Comparison of ENCODE assay signal across 18 cellular contexts in genomic region chr16:48535369-48535787, GRCh38.
DNase-seq lines count a peak whose midpoint lies in the region; ATAC-seq and TF ChIP-seq lines count a peak whose summit lies in the region.
"Had no signal": no experiment of that assay in that cellular context is flagged by ENCODE, and none has a peak within 500 bp of the region (broad histone marks: within the 10 kb centered on the region; RNA-seq: fewer than 3 reads in every experiment).

No MANE protein-coding gene starts in this region.

- H3K4me1 Mint-ChIP-seq in MCF 10A (ENCODE audit: insufficient read depth, unreplicated experiment) = no peaks in the 10 kb centered on the region
- H3K4me1 Mint-ChIP-seq in chondrocyte (ENCODE audit: low read depth) = peaks cover 76% of the 10 kb centered on the region
- H3K4me1 Mint-ChIP-seq in naive thymus-derived CD4-positive, alpha-beta T cell = peaks cover 12 to 25% (median 19%) of the 10 kb centered on the region in 7 donors

- no peak for TF ChIP-seq POLR2A in breast epithelium (IDR thresholded peaks at IDR 0.05)

- WGBS in neuronal stem cell (ENCODE audit: extremely low coverage in 2 of 2, insufficient read length in 2 of 2, insufficient replicate concordance in 1 of 2), 2 donors = no CpG with 5 or more reads among the region's 9 CpGs

- H2BK12ac ChIP-seq in neuronal stem cell (ENCODE audit: low read length) = no peak overlapping the region

- no peak overlapping the region for H4K8ac ChIP-seq in neuronal stem cell (ENCODE audit: low read depth, low read length)

- H2AFZ ChIP-seq in neuronal stem cell (ENCODE audit: low read length) = no peak overlapping the region

- no peak overlapping the region for H3K9ac ChIP-seq in neuronal stem cell (ENCODE audit: low read depth, low read length, poor library complexity)

- H3K36me3 Mint-ChIP-seq in MCF 10A (ENCODE audit: insufficient read depth, unreplicated experiment) (peaks cover 4% of the 10 kb centered on the region), chondrocyte (ENCODE audit: low read depth) (peaks cover 3% of the 10 kb centered on the region)
- H3K36me3 Mint-ChIP-seq in naive thymus-derived CD4-positive, alpha-beta T cell = peaks cover 0 to 6% (median 3%) of the 10 kb centered on the region in 5 donors

- no peak overlapping the region for H2AK5ac ChIP-seq in neuronal stem cell (ENCODE audit: low read depth, low read length)

- no peaks in the 10 kb centered on the region for H3K79me1 ChIP-seq in neuronal stem cell (ENCODE audit: low read depth, low read length)

- H3K36me3 ChIP-seq in breast epithelium (no peaks in the 10 kb centered on the region), neuronal stem cell (replicated peaks in 1 of 2; ENCODE audit: control insufficient read depth in 2 of 2, insufficient read depth in 2 of 2, low read length in 2 of 2) (peaks cover 0 to 9% of the 10 kb centered on the region in 2 donors), thoracic aorta (no peaks in the 10 kb centered on the region)
- peaks cover 0 to 8% (median 0%) of the 10 kb centered on the region in 3 experiments for H3K36me3 ChIP-seq in naive thymus-derived CD4-positive, alpha-beta T cell (ENCODE audit: control insufficient read depth in 2 of 3, insufficient read depth in 3 of 3, low read length in 3 of 3)

- POLR2A ChIA-PET in MCF 10A (lab: Yijun Ruan, JAX) = no interaction called here
- POLR2A ChIA-PET in naive thymus-derived CD4-positive, alpha-beta T cell (lab: Charles Lee) = no interaction called here

- no peak overlapping the region for H2BK5ac ChIP-seq in neuronal stem cell (ENCODE audit: low read length)

- BruUV-seq in MCF 10A (replicated peaks; lab: Mats Ljungman, UMichigan) = no TSS peak

- H2BK120ac ChIP-seq in neuronal stem cell (ENCODE audit: low read depth, low read length) = no peak overlapping the region

- ATAC-seq in thoracic aorta (ENCODE audit: insufficient number of reproducible peaks, low FRiP score, low read depth) (no peak), GM18873 (IDR thresholded peaks at IDR 0.05; ENCODE audit: low FRiP score, unreplicated experiment) (no peak)
- ATAC-seq in naive thymus-derived CD4-positive, alpha-beta T cell = no peak

- H3K4ac ChIP-seq in neuronal stem cell (ENCODE audit: low read length) = no peak overlapping the region

- H3K4me1 ChIP-seq in breast epithelium (peaks cover 26 to 36% of the 10 kb centered on the region in 2 donors), neuronal stem cell (ENCODE audit: control insufficient read depth in 2 of 2, insufficient read depth in 1 of 2, low read depth in 1 of 2, low read length in 2 of 2) (peaks cover 0 to 12% of the 10 kb centered on the region in 2 donors), thoracic aorta (ENCODE audit: control insufficient read depth in 1 of 2, low read depth in 2 of 2) (peaks cover 25 to 36% of the 10 kb centered on the region in 2 donors)
- H3K4me1 ChIP-seq in naive thymus-derived CD4-positive, alpha-beta T cell (ENCODE audit: control insufficient read depth in 2 of 2, insufficient read depth in 2 of 2, low read length in 2 of 2) = peaks cover 2 to 15% of the 10 kb centered on the region in 2 donors
- H3K4me1 ChIP-seq: A549 had no signal

- no peak overlapping the region for H3K14ac ChIP-seq in neuronal stem cell (ENCODE audit: low read length)

- H3K27ac Mint-ChIP-seq in MCF 10A (ENCODE audit: low read depth, unreplicated experiment) (no peak overlapping the region), chondrocyte (ENCODE audit: unreplicated experiment) (peak overlapping the region; percentile 93)
- peak overlapping the region in 1 of 9 donors; percentile 45 for H3K27ac Mint-ChIP-seq in naive thymus-derived CD4-positive, alpha-beta T cell
- H3K27ac Mint-ChIP-seq: activated T-cell treated with anti-CD3 and anti-CD28 coated beads, Interleukin-2, amount 50 U/mL, for 72 hours; CD8-positive, alpha-beta T cell had no signal

- no peak overlapping the region for H3K4me3 Mint-ChIP-seq in MCF 10A (ENCODE audit: unreplicated experiment)
- H3K4me3 Mint-ChIP-seq in chondrocyte (ENCODE audit: unreplicated experiment) = no peak overlapping the region
- no peak overlapping the region for H3K4me3 Mint-ChIP-seq in naive thymus-derived CD4-positive, alpha-beta T cell
- H3K4me3 Mint-ChIP-seq: activated T-cell treated with anti-CD3 and anti-CD28 coated beads, Interleukin-2, amount 50 U/mL, for 72 hours; CD8-positive, alpha-beta T cell; IgD-negative memory B cell had no signal

- no peak for DNase-seq in breast epithelium (ENCODE audit: low spot score in 2 of 2)
- no peak for DNase-seq in MCF 10A (ENCODE audit: unreplicated experiment)
- no peak for DNase-seq in chondrocyte (ENCODE audit: low spot score)
- no peak for DNase-seq in neuronal stem cell (ENCODE audit: low spot score)
- DNase-seq in thoracic aorta (ENCODE audit: low spot score) = no peak
- no peak for DNase-seq in NCI-H1930 (lab: John Stamatoyannopoulos, UW)
- no peak for DNase-seq in naive thymus-derived CD4-positive, alpha-beta T cell
- DNase-seq: activated CD4-positive, alpha-beta T cell treated with anti-CD3 and anti-CD28 coated beads for 48 hours; effector CD4-positive, alpha-beta T cell; EL; HCEC 1CT; left ventricle myocardium superior; NCI-H1048 had no signal

- H3K4me2 ChIP-seq in neuronal stem cell (ENCODE audit: insufficient read depth, low read length, poor library complexity, severe bottlenecking) = no peak overlapping the region
- H3K4me2 ChIP-seq: A549 had no signal

- CTCF ChIA-PET in MCF 10A (lab: Yijun Ruan, JAX) = interaction anchor here (0.6 to 1.8 kb wide), 7 partner anchors 9 to 1394 kb away, joined by 3 to 9 read pairs (median 3); no protein-coding TSS in a partner anchor
- CTCF ChIA-PET in naive thymus-derived CD4-positive, alpha-beta T cell (lab: Charles Lee) = interaction anchor here (2.2 kb wide), 1 partner anchor 88 kb away, joined by 9 read pairs; no protein-coding TSS in a partner anchor

- H3K27ac ChIP-seq in breast epithelium (peak overlapping the region; percentile 88 to 94), neuronal stem cell (replicated peaks; ENCODE audit: low read length) (no peak overlapping the region), thoracic aorta (peak overlapping the region; percentile 78 to 85)
- H3K27ac ChIP-seq in naive thymus-derived CD4-positive, alpha-beta T cell (ENCODE audit: low read depth, low read length) = no peak overlapping the region
- H3K27ac ChIP-seq: A549 had no signal

- H3K23ac ChIP-seq in neuronal stem cell (ENCODE audit: low read depth, low read length, poor library complexity) = peak overlapping the region; percentile 47

- intact Hi-C loops in breast epithelium (cut with DNase I; ENCODE audit: low total_unique reads) = no loop called here
- intact Hi-C loops in MCF 10A (cut with micrococcal nuclease) = no loop called here
- intact Hi-C loops in naive thymus-derived CD4-positive, alpha-beta T cell (cut with micrococcal nuclease) = no loop called here

- H3K27me3 Mint-ChIP-seq in MCF 10A (ENCODE audit: insufficient read depth, unreplicated experiment) (no peaks in the 10 kb centered on the region), chondrocyte (ENCODE audit: low read depth) (no peaks in the 10 kb centered on the region)
- H3K27me3 Mint-ChIP-seq in naive thymus-derived CD4-positive, alpha-beta T cell = no peaks in the 10 kb centered on the region
- H3K27me3 Mint-ChIP-seq: IgD-negative memory B cell had no signal

- no peak overlapping the region for H2BK15ac ChIP-seq in neuronal stem cell (ENCODE audit: low read length)

- H3K9me3 Mint-ChIP-seq in MCF 10A (ENCODE audit: unreplicated experiment) (no peaks in the 10 kb centered on the region), chondrocyte (ENCODE audit: low read depth) (no peaks in the 10 kb centered on the region)
- peaks cover 0 to 1% (median 0%) of the 10 kb centered on the region in 11 donors for H3K9me3 Mint-ChIP-seq in naive thymus-derived CD4-positive, alpha-beta T cell
- H3K9me3 Mint-ChIP-seq: activated T-cell treated with anti-CD3 and anti-CD28 coated beads, Interleukin-2, amount 50 U/mL, for 72 hours; CD8-positive, alpha-beta T cell; IgD-negative memory B cell had no signal

- no peaks in the 10 kb centered on the region for H3K27me3 ChIP-seq in breast epithelium
- no peaks in the 10 kb centered on the region for H3K27me3 ChIP-seq in neuronal stem cell (ENCODE audit: control insufficient read depth in 3 of 3, insufficient read depth in 3 of 3, low read depth in 1 of 3, low read length in 3 of 3)
- H3K27me3 ChIP-seq in thoracic aorta (replicated peaks; ENCODE audit: insufficient read depth) = no peaks in the 10 kb centered on the region
- no peaks in the 10 kb centered on the region for H3K27me3 ChIP-seq in naive thymus-derived CD4-positive, alpha-beta T cell (ENCODE audit: control insufficient read depth in 2 of 2, insufficient read depth in 2 of 2, low read length in 2 of 2)

- TF ChIP-seq CTCF in breast epithelium (IDR thresholded peaks at IDR 0.05) (no peak), MCF 10A (IDR thresholded peaks at IDR 0.05; ENCODE audit: unreplicated experiment) (no peak), chondrocyte (IDR thresholded peaks at IDR 0.05) (no peak), thoracic aorta (IDR thresholded peaks at IDR 0.05) (no peak)

- peak overlapping the region; percentile 42 for H3K18ac ChIP-seq in neuronal stem cell (ENCODE audit: low read length)

- H3K4me3 ChIP-seq in breast epithelium (no peak overlapping the region), neuronal stem cell (ENCODE audit: low read length in 2 of 2) (no peak overlapping the region), thoracic aorta (no peak overlapping the region)
- H3K4me3 ChIP-seq in naive thymus-derived CD4-positive, alpha-beta T cell (ENCODE audit: low read length) = no peak overlapping the region
- H3K4me3 ChIP-seq: A549 had no signal

- H3K9me3 ChIP-seq in breast epithelium = no peaks in the 10 kb centered on the region
- no peaks in the 10 kb centered on the region for H3K9me3 ChIP-seq in neuronal stem cell (replicated peaks in 1 of 2; ENCODE audit: control insufficient read depth in 2 of 2, insufficient read depth in 1 of 2, low read depth in 1 of 2, low read length in 2 of 2)
- H3K9me3 ChIP-seq in thoracic aorta = no peaks in the 10 kb centered on the region
- H3K9me3 ChIP-seq in naive thymus-derived CD4-positive, alpha-beta T cell (ENCODE audit: control insufficient read depth in 2 of 3, low read length in 3 of 3) = no peaks in the 10 kb centered on the region
- H3K9me3 ChIP-seq: A549 had no signal

- no peak overlapping the region for H4K91ac ChIP-seq in neuronal stem cell (ENCODE audit: low read depth, low read length, poor library complexity)

Comparison
In these comparisons a context has a peak if more than half of its experiments do, and no peak if none do; other contexts are left out.
1. H3K27ac ChIP-seq: peak in breast epithelium (2 of 2) and thoracic aorta (2 of 2); none in neuronal stem cell (single experiment) and naive thymus-derived CD4-positive, alpha-beta T cell (single experiment).